In genomic region chr1:67088440-67088839, GRCh38 we compare ENCODE assay signal across 12 cellular contexts. TPM values are rescaled to one million over a fixed set of nuclear protein-coding genes. Genes with fewer than 3 reads are reported as not detected.
"Had no signal": no experiment of that assay in that cellular context is flagged by ENCODE, and none has a peak within 500 bp of the region (broad histone marks: within the 10 kb centered on the region; RNA-seq: fewer than 3 reads in every experiment).

No MANE protein-coding gene starts in this region.

- H3K27ac ChIP-seq: GM23248 had no signal

- FAIRE-seq: H1, H54 had no signal

- H3K4me2 ChIP-seq: GM23338 had no signal

- DNase-seq: GM23248, GOT3, H7, H9, HCEC 1CT, HFFc6 had no signal

- ATAC-seq: GM23338, HCT116 had no signal

- H3K4me3 ChIP-seq: GM23248, GM23338, HAP-1 had no signal

- H3K9me3 ChIP-seq: HAP-1 had no signal

- H3K36me3 ChIP-seq: HAP-1 had no signal

- H3K9ac ChIP-seq: GM23248 had no signal

- H2AFZ ChIP-seq: GM23248, GM23338 had no signal

RNA-seq across cellular contexts. Expression of gene C1orf141, which starts 46.3 kb away (rescaled TPM):
- total RNA-seq: GM23248, GM23338, H1, H4, H7, H9, HFFc6 had no signal
- polyA plus RNA-seq: GM23248, GM23338, H1 had no signal
